Comparison of ENCODE assay signal across 22 cellular contexts in the genomic region with DNA sequence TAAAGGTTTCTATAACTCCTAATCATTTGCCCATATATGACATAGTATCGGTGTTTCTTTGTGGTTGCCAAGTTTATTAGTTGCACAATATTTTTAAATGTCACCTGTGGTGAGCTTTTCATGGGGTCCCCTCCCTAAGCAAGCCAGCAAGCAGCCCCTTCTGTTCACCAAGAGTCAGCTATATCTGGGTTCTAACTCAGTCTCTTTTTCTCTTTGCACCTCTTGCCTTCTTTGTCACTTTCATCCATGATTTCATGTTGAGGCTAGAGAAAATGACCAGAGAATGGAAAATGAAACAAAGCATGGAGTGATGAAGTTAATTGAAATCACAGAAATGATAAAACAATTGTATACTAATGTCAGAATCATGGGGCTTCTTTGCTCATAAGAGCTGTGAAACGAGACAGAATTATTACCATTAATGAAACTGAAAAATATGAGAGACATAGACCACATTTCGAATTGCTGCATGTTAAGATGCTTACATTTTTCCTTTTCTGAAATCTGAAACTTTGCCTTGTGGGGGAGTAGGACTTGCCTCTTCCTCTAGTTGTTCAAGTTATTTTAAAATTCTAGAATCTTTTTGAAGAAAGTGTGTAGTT.
DNase-seq lines count a peak whose midpoint lies in the region; ATAC-seq, FAIRE-seq and TF ChIP-seq lines count a peak whose summit lies in the region.
"Had no signal": no experiment of that assay in that cellular context is flagged by ENCODE, and none has a peak within 500 bp of the region (broad histone marks: within the 10 kb centered on the region; RNA-seq: fewer than 3 reads in every experiment).

No MANE protein-coding gene starts in this region.

- FAIRE-seq in GM12891 (lab: Jason Lieb, UNC) = peak; percentile 41
- FAIRE-seq: islet of Langerhans had no signal

- H3K36me3 Mint-ChIP-seq in activated naive CD8-positive, alpha-beta T cell treated with anti-CD3 and anti-CD28 coated beads, Interleukin-2, amount 10 ng/mL, durations not matched to agents 7 days and 5 days = peaks cover 35% of the 10 kb centered on the region
- no peaks in the 10 kb centered on the region for H3K36me3 Mint-ChIP-seq in immature natural killer cell
- H3K36me3 Mint-ChIP-seq: type B pancreatic cell had no signal

- DNase-seq in GM10248 (ENCODE audit: extremely low spot score) (peak; percentile 19), GM12891 (ENCODE audit: insufficient read length, low spot score) (no peak), NCI-H446 (lab: John Stamatoyannopoulos, UW) (no peak), immature natural killer cell (no peak), DMS53 (lab: John Stamatoyannopoulos, UW) (no peak)
- no peak for DNase-seq in activated naive CD8-positive, alpha-beta T cell treated with anti-CD3 and anti-CD28 coated beads, Interleukin-2, amount 10 ng/mL, durations not matched to agents 7 days and 5 days
- DNase-seq: activated CD4-positive, alpha-beta T cell treated with anti-CD3 and anti-CD28 coated beads for 4 hours; CD4-positive, alpha-beta T cell; DMS153; GDM1; GOT3; KBM-7; NCI-H226; NCI-H82; occipital lobe; PC-3; SHP77; stimulated activated CD4-positive, alpha-beta T cell treated with anti-CD3 and anti-CD28 coated beads, Interleukin-4, amount 100 ng/mL, for 1 hour had no signal

- H3K4me3 Mint-ChIP-seq in activated naive CD8-positive, alpha-beta T cell treated with anti-CD3 and anti-CD28 coated beads, Interleukin-2, amount 10 ng/mL, durations not matched to agents 7 days and 5 days = no peak overlapping the region
- no peak overlapping the region for H3K4me3 Mint-ChIP-seq in immature natural killer cell
- H3K4me3 Mint-ChIP-seq: CD4-positive, alpha-beta T cell; dendritic cell treated with granulocyte-macrophage colony-stimulating factor and Interleukin-4, amounts not matched to agents 40 ng/mL and 50 ng/mL, for 4 days; type B pancreatic cell had no signal

- CTCF ChIA-PET in GM10248 (lab: Yijun Ruan, JAX) = interaction anchor here (2.9 to 7.7 kb wide), 2 partner anchors 12 to 22 kb away, joined by 10 to 41 read pairs; no protein-coding TSS in a partner anchor

- H3K27me3 Mint-ChIP-seq in activated naive CD8-positive, alpha-beta T cell treated with anti-CD3 and anti-CD28 coated beads, Interleukin-2, amount 10 ng/mL, durations not matched to agents 7 days and 5 days = no peaks in the 10 kb centered on the region
- peaks cover 0 to 3% (median 2%) of the 10 kb centered on the region in 3 donors for H3K27me3 Mint-ChIP-seq in immature natural killer cell (ENCODE audit: low read depth in 3 of 3)
- H3K27me3 Mint-ChIP-seq: CD4-positive, alpha-beta T cell; dendritic cell treated with granulocyte-macrophage colony-stimulating factor and Interleukin-4, amounts not matched to agents 40 ng/mL and 50 ng/mL, for 4 days; type B pancreatic cell had no signal

- H3K9me3 Mint-ChIP-seq in activated naive CD8-positive, alpha-beta T cell treated with anti-CD3 and anti-CD28 coated beads, Interleukin-2, amount 10 ng/mL, durations not matched to agents 7 days and 5 days = peaks cover 15% of the 10 kb centered on the region
- H3K9me3 Mint-ChIP-seq in immature natural killer cell = peaks cover 0 to 2% (median 0%) of the 10 kb centered on the region in 6 donors

- peak; percentile 41 for ATAC-seq in GM21529 (IDR thresholded peaks at IDR 0.05; ENCODE audit: unreplicated experiment)
- no peak for ATAC-seq in activated naive CD8-positive, alpha-beta T cell treated with anti-CD3 and anti-CD28 coated beads, Interleukin-2, amount 10 ng/mL, durations not matched to agents 7 days and 5 days (ENCODE audit: low read depth)
- ATAC-seq: PC-3 had no signal

- peaks cover 6% of the 10 kb centered on the region for H3K4me1 Mint-ChIP-seq in activated naive CD8-positive, alpha-beta T cell treated with anti-CD3 and anti-CD28 coated beads, Interleukin-2, amount 10 ng/mL, durations not matched to agents 7 days and 5 days
- H3K4me1 Mint-ChIP-seq in immature natural killer cell = no peaks in the 10 kb centered on the region

- TF ChIP-seq POLR2A in GM12891 (IDR thresholded peaks at IDR 0.05; ENCODE audit: low read depth, low read length) = no peak

- H3K27ac Mint-ChIP-seq in activated naive CD8-positive, alpha-beta T cell treated with anti-CD3 and anti-CD28 coated beads, Interleukin-2, amount 10 ng/mL, durations not matched to agents 7 days and 5 days = peak overlapping the region; percentile 10
- no peak overlapping the region for H3K27ac Mint-ChIP-seq in immature natural killer cell
- H3K27ac Mint-ChIP-seq: dendritic cell treated with granulocyte-macrophage colony-stimulating factor and Interleukin-4, amounts not matched to agents 40 ng/mL and 50 ng/mL, for 4 days; type B pancreatic cell had no signal

- POLR2A ChIA-PET in GM10248 (lab: Yijun Ruan, JAX) = no interaction called here
- POLR2A ChIA-PET in activated naive CD8-positive, alpha-beta T cell treated with anti-CD3 and anti-CD28 coated beads, Interleukin-2, amount 10 ng/mL, durations not matched to agents 7 days and 5 days (lab: Charles Lee) = no interaction called here

- no peak for TF ChIP-seq CTCF in GM10248 (IDR thresholded peaks at IDR 0.05; ENCODE audit: control extremely low read depth, extremely low read depth, low read depth, missing control alignments)

TF ChIP-seq in GM12891, 5 proteins besides CTCF, POLR2A, EP300 and RAD21:
- TF ChIP-seq TAF1 (IDR thresholded peaks at IDR 0.05; ENCODE audit: low read depth, low read length) (no peak), PAX5 (IDR thresholded peaks at IDR 0.05; ENCODE audit: insufficient read depth, low read length, severe bottlenecking) (no peak), POU2F2 (IDR thresholded peaks at IDR 0.05; ENCODE audit: low read depth, low read length) (no peak), POLR2AphosphoS5 (IDR thresholded peaks at IDR 0.05; ENCODE audit: low read depth, low read length) (no peak), SPI1 (IDR thresholded peaks at IDR 0.05; ENCODE audit: low read depth, low read length) (no peak)
